In genomic region chr11:35618497-35619029, GRCh38 we compare ENCODE assay signal across 8 cellular contexts. TPM values are rescaled to one million over a fixed set of nuclear protein-coding genes. Genes with fewer than 3 reads are reported as not detected.
A peak's percentile ranks its signal among the peaks of the same experiment; 100 is the strongest.
DNase-seq lines count a peak whose midpoint lies in the region; ATAC-seq and TF ChIP-seq lines count a peak whose summit lies in the region.

No MANE protein-coding gene starts in this region.

- H3K36me3 Mint-ChIP-seq in activated T-cell treated with anti-CD3 and anti-CD28 coated beads, Interleukin-2, amount 50 U/mL, for 4 hours (ENCODE audit: insufficient read depth), result no peaks in the 10 kb centered on the region
- H3K36me3 Mint-ChIP-seq in nephron (ENCODE audit: low read depth), result no peaks in the 10 kb centered on the region

- no peak for TF ChIP-seq POLR2A in Peyer's patch (IDR thresholded peaks at IDR 0.05)

- H3K27me3 Mint-ChIP-seq in activated T-cell treated with anti-CD3 and anti-CD28 coated beads, Interleukin-2, amount 50 U/mL, for 4 hours (ENCODE audit: low read depth), result peaks cover 59% of the 10 kb centered on the region
- no peaks in the 10 kb centered on the region for H3K27me3 Mint-ChIP-seq in nephron (ENCODE audit: low read depth)

- DNase-seq in activated T-cell treated with anti-CD3 and anti-CD28 coated beads, Interleukin-2, amount 50 U/mL, for 4 hours, result no peak
- DNase-seq in activated T-cell treated with anti-CD3 and anti-CD28 coated beads, Interleukin-2, amount 50 U/mL, for 48 hours, result no peak
- DNase-seq in Peyer's patch (peak in 1 of 3 donors; percentile 56), epithelial cell of proximal tubule (ENCODE audit: low read depth) (no peak), NK-92 (lab: John Stamatoyannopoulos, UW; ENCODE audit: unreplicated experiment) (no peak), NCI-H2029 (lab: John Stamatoyannopoulos, UW) (no peak)

- peaks cover 0 to 28% (median 17%) of the 10 kb centered on the region in 4 donors for H3K4me1 ChIP-seq in Peyer's patch

- no peaks in the 10 kb centered on the region for H3K36me3 ChIP-seq in Peyer's patch

- no peak overlapping the region for H3K27ac Mint-ChIP-seq in nephron

- H3K4me3 Mint-ChIP-seq in activated T-cell treated with anti-CD3 and anti-CD28 coated beads, Interleukin-2, amount 50 U/mL, for 4 hours, result no peak overlapping the region
- H3K4me3 Mint-ChIP-seq in nephron, result peak overlapping the region in 2 of 3 experiments; percentile 89 to 90

- ATAC-seq in activated T-cell treated with anti-CD3 and anti-CD28 coated beads, Interleukin-2, amount 50 U/mL, for 4 hours, result peak; percentile 49 to 53
- peak; percentile 45 for ATAC-seq in HG02623 (IDR thresholded peaks at IDR 0.05; ENCODE audit: unreplicated experiment)

- H3K27me3 ChIP-seq in Peyer's patch, result peaks cover 0 to 10% of the 10 kb centered on the region in 2 donors

- H3K9me3 Mint-ChIP-seq in activated T-cell treated with anti-CD3 and anti-CD28 coated beads, Interleukin-2, amount 50 U/mL, for 4 hours, result no peaks in the 10 kb centered on the region
- H3K9me3 Mint-ChIP-seq in nephron, result no peaks in the 10 kb centered on the region

- peak overlapping the region; percentile 38 to 78 (median 70) for H3K27ac ChIP-seq in Peyer's patch

- H3K4me3 ChIP-seq in Peyer's patch (peak overlapping the region; percentile 34 to 59 (median 58)), epithelial cell of proximal tubule (ENCODE audit: low read depth, low read length) (peak overlapping the region; percentile 60)

- H3K4me1 Mint-ChIP-seq in activated T-cell treated with anti-CD3 and anti-CD28 coated beads, Interleukin-2, amount 50 U/mL, for 4 hours (ENCODE audit: low read depth), result peaks cover 13% of the 10 kb centered on the region
- H3K4me1 Mint-ChIP-seq in nephron, result peaks cover 63% of the 10 kb centered on the region

- peak in 1 of 6 experiments; percentile 5 for TF ChIP-seq CTCF in Peyer's patch (IDR thresholded peaks at IDR 0.05)
- no peak for TF ChIP-seq CTCF in epithelial cell of proximal tubule (conservative IDR thresholded peaks at IDR 0.05; ENCODE audit: low read depth, low read length)
- TF ChIP-seq CTCF in nephron (IDR thresholded peaks at IDR 0.05; ENCODE audit: unreplicated experiment in 3 of 3), result no peak

- peaks cover 0 to 6% (median 0%) of the 10 kb centered on the region in 4 donors for H3K9me3 ChIP-seq in Peyer's patch

RNA-seq across cellular contexts. Expression of gene FJX1, which starts 0.3 kb away (rescaled TPM):
- total RNA-seq in activated T-cell treated with anti-CD3 and anti-CD28 coated beads, Interleukin-2, amount 50 U/mL, for 4 hours, result 1 to 10 TPM; 1.5 to 2.7 (median 1.6) TPM
- not detected for total RNA-seq in Peyer's patch
- total RNA-seq in epithelial cell of proximal tubule, result 52.1 and 78.4 TPM in 2 replicates

RNA-seq across cellular contexts. Expression of gene TRIM44, which starts 44.0 kb away (rescaled TPM):
- 10 to 100 TPM; 38.6 to 48.5 (median 45.3) TPM for total RNA-seq in activated T-cell treated with anti-CD3 and anti-CD28 coated beads, Interleukin-2, amount 50 U/mL, for 4 hours
- total RNA-seq in Peyer's patch, result 10 to 100 TPM; 27.3 to 83.4 (median 61.4) TPM
- total RNA-seq in epithelial cell of proximal tubule, result 33.9 and 42.1 TPM in 2 replicates

Comparison
In these comparisons a context has a peak if more than half of its experiments do, and no peak if none do; other contexts are left out.
1. RNA of gene FJX1, which starts 0.3 kb away (total RNA-seq): 52.1 to 78.4 TPM in epithelial cell of proximal tubule; 1.5 to 2.7 TPM in activated T-cell treated with anti-CD3 and anti-CD28 coated beads, Interleukin-2, amount 50 U/mL, for 4 hours and not detected in Peyer's patch; every median in the first group is over 10 times any median in the second.